ENCODE assay signal across 19 cellular contexts in the genomic region with DNA sequence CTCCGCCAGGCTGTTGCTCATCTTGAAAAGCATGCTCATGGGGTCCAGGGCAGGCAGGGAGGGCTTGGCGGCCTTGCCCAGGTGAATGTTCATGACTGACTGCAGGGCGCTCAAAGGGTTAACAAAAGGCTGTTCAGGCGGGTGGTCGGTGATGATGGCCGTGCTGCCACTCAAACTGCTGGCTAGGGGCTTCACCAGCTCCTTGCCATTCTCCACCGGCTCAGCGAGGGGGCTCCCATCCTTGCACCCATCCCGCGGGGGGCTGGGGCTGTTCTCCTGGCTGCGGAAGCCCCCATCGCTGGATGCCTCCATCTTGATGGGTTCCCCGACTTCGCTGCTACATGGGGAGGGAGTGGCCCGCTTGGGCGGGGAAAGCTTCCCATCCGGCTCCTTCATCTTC.
DNase-seq lines count a peak whose midpoint lies in the region; ATAC-seq and TF ChIP-seq lines count a peak whose summit lies in the region.
"Had no signal": no experiment of that assay in that cellular context is flagged by ENCODE, and none has a peak within 500 bp of the region (broad histone marks: within the 10 kb centered on the region; RNA-seq: fewer than 3 reads in every experiment).

No MANE protein-coding gene starts in this region.

- no peak overlapping the region for H3K4me3 Mint-ChIP-seq in neural progenitor cell
- H3K4me3 Mint-ChIP-seq: CD4-positive, alpha-beta memory T cell; HFFc6 had no signal

- H3K4me3 ChIP-seq in neural progenitor cell (no peak overlapping the region), spleen (no peak overlapping the region)
- H3K4me3 ChIP-seq: A549, HAP-1 had no signal

- intact Hi-C loops in cardiac septum (cut with DNase I) (no loop called here), Right ventricle myocardium inferior (cut with DNase I) (no loop called here), spleen (cut with DNase I; ENCODE audit: low total_unique reads) (no loop called here)

- H3K9me3 Mint-ChIP-seq in neural progenitor cell: peaks cover 3% of the 10 kb centered on the region
- H3K9me3 Mint-ChIP-seq: CD4-positive, alpha-beta memory T cell; HFFc6 had no signal

- H3K4me1 Mint-ChIP-seq in neural progenitor cell: peaks cover 19% of the 10 kb centered on the region

- H3K4me1 ChIP-seq in neural progenitor cell: no peaks in the 10 kb centered on the region
- H3K4me1 ChIP-seq in spleen: peaks cover 0 to 11% (median 0%) of the 10 kb centered on the region in 6 donors
- H3K4me1 ChIP-seq: A549, HAP-1 had no signal

- H2AFZ ChIP-seq in neural progenitor cell (replicated peaks): no peak overlapping the region

- H4K20me1 ChIP-seq in neural progenitor cell (ENCODE audit: low read depth): no peaks in the 10 kb centered on the region

- peaks cover 7% of the 10 kb centered on the region for H3K36me3 Mint-ChIP-seq in neural progenitor cell

- H3K27me3 ChIP-seq in neural progenitor cell: no peaks in the 10 kb centered on the region
- H3K27me3 ChIP-seq in spleen (replicated peaks in 1 of 7): no peaks in the 10 kb centered on the region

- no peak for TF ChIP-seq POLR2A in spleen (IDR thresholded peaks at IDR 0.05)

- TF ChIP-seq CTCF in neural progenitor cell (IDR thresholded peaks at IDR 0.05): no peak
- TF ChIP-seq CTCF in spleen (IDR thresholded peaks at IDR 0.05 in 8 of 11, conservative IDR thresholded peaks at IDR 0.05 in 3 of 11): no peak

- H3K36me3 ChIP-seq in neural progenitor cell: no peaks in the 10 kb centered on the region
- peaks cover 0 to 39% (median 8%) of the 10 kb centered on the region in 6 donors for H3K36me3 ChIP-seq in spleen
- H3K36me3 ChIP-seq: HAP-1 had no signal

- no peak overlapping the region for H3K4me2 ChIP-seq in neural progenitor cell
- H3K4me2 ChIP-seq: A549 had no signal

- no peak for ATAC-seq in Right ventricle myocardium inferior
- ATAC-seq: A549 had no signal

- H3K27ac Mint-ChIP-seq in neural progenitor cell: peak overlapping the region; percentile 39
- H3K27ac Mint-ChIP-seq: HFFc6 had no signal

- H3K9ac ChIP-seq in neural progenitor cell: no peak overlapping the region

- DNase-seq in cardiac septum (ENCODE audit: low spot score): peak; percentile 49
- DNase-seq in Right ventricle myocardium inferior (ENCODE audit: missing footprints): no peak
- DNase-seq in neural progenitor cell (ENCODE audit: low spot score): no peak
- peak; percentile 61 for DNase-seq in spleen
- DNase-seq in AG08396 (ENCODE audit: low spot score): no peak
- no peak for DNase-seq in stimulated activated CD4-positive, alpha-beta T cell treated with anti-CD3 and anti-CD28 coated beads, Interleukin-12 subunit alpha, Interleukin-12 subunit beta, amount 100 ng/mL, for 4 hours
- DNase-seq in anterior cingulate cortex (lab: John Stamatoyannopoulos, UW): no peak
- DNase-seq: 8988T; ACHN; C1 segment of cervical spinal cord; Calu3; CD4-positive, alpha-beta memory T cell; COR-L47; DMS153; DND-41; GOT3; HFFc6 had no signal

- no peaks in the 10 kb centered on the region for H3F3A ChIP-seq in neural progenitor cell (ENCODE audit: low read depth)

- H3K27me3 Mint-ChIP-seq in neural progenitor cell (ENCODE audit: insufficient read depth, low read depth): peaks cover 5% of the 10 kb centered on the region
- H3K27me3 Mint-ChIP-seq: CD4-positive, alpha-beta memory T cell had no signal

- H3K27ac ChIP-seq in neural progenitor cell (no peak overlapping the region), spleen (no peak overlapping the region)
- H3K27ac ChIP-seq: A549 had no signal

- no peaks in the 10 kb centered on the region for H3K79me2 ChIP-seq in neural progenitor cell (ENCODE audit: low read depth)

- WGBS in spleen, 5 donors: 91 to 95% (median 93%) methylated on average over 16 to 17 of the region's 17 CpGs

- H3K9me3 ChIP-seq in neural progenitor cell (ENCODE audit: low read depth) (no peaks in the 10 kb centered on the region), spleen (no peaks in the 10 kb centered on the region)
- H3K9me3 ChIP-seq: A549, HAP-1 had no signal

Comparison
In these comparisons a context has a peak if more than half of its experiments do, and no peak if none do; other contexts are left out.
1. DNase-seq: peak in cardiac septum (single experiment) and spleen (single experiment); none in Right ventricle myocardium inferior (single experiment), neural progenitor cell (single experiment), AG08396 (single experiment), stimulated activated CD4-positive, alpha-beta T cell treated with anti-CD3 and anti-CD28 coated beads, Interleukin-12 subunit alpha, Interleukin-12 subunit beta, amount 100 ng/mL, for 4 hours (single experiment) and anterior cingulate cortex (0 of 58).